ENCODE assay signal across 2 cellular contexts in the genomic region with DNA sequence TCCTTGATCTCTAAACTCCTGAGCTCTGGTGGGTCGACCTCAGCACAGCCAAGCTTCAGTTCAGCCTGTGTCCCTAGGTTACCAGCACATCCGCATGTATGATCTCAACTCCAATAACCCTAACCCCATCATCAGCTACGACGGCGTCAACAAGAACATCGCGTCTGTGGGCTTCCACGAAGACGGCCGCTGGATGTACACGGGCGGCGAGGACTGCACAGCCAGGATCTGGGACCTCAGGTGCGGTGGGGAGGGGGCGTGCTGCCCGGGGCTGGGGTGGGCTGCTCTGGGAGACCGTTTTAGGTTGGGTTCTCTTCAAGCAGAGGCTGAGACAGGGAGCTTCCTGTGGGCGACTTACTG.
TF ChIP-seq lines count a peak whose summit lies in the region.

No MANE protein-coding gene starts in this region.

TF ChIP-seq in IMR-90, 13 proteins besides CTCF, POLR2A, EP300 and RAD21:
- TF ChIP-seq, protein P1, sequence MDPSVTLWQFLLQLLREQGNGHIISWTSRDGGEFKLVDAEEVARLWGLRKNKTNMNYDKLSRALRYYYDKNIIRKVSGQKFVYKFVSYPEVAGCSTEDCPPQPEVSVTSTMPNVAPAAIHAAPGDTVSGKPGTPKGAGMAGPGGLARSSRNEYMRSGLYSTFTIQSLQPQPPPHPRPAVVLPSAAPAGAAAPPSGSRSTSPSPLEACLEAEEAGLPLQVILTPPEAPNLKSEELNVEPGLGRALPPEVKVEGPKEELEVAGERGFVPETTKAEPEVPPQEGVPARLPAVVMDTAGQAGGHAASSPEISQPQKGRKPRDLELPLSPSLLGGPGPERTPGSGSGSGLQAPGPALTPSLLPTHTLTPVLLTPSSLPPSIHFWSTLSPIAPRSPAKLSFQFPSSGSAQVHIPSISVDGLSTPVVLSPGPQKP (IDR thresholded peaks at IDR 0.05; ENCODE audit: borderline replicate concordance, low read depth, low read length) = no peak
- TF ChIP-seq MAFK (IDR thresholded peaks at IDR 0.05; ENCODE audit: low read depth, low read length) (no peak), NFE2L2 (IDR thresholded peaks at IDR 0.05; ENCODE audit: low read depth, low read length) (no peak), CEBPB (IDR thresholded peaks at IDR 0.05; ENCODE audit: low read depth, low read length) (no peak), RFX5 (IDR thresholded peaks at IDR 0.05; ENCODE audit: low read depth, low read length) (no peak), CHD1 (IDR thresholded peaks at IDR 0.05; ENCODE audit: low read depth, low read length) (no peak), USF2 (IDR thresholded peaks at IDR 0.05; ENCODE audit: low read depth, low read length) (no peak), BHLHE40 (IDR thresholded peaks at IDR 0.05; ENCODE audit: low read depth, low read length) (no peak), SMC3 (IDR thresholded peaks at IDR 0.05; ENCODE audit: low read depth, low read length) (no peak)
TF ChIP-seq in IMR-90: peak in this region for 0.

TF ChIP-seq in GM12891, 5 proteins besides CTCF, POLR2A, EP300 and RAD21:
- TF ChIP-seq POU2F2 (IDR thresholded peaks at IDR 0.05; ENCODE audit: low read depth, low read length) (no peak), TAF1 (IDR thresholded peaks at IDR 0.05; ENCODE audit: low read depth, low read length) (no peak), SPI1 (IDR thresholded peaks at IDR 0.05; ENCODE audit: low read depth, low read length) (no peak), POLR2AphosphoS5 (IDR thresholded peaks at IDR 0.05; ENCODE audit: low read depth, low read length) (no peak), PAX5 (IDR thresholded peaks at IDR 0.05; ENCODE audit: insufficient read depth, low read length, severe bottlenecking) (no peak)
TF ChIP-seq in GM12891: peak in this region for 0.
